22 cellular contexts compared by ENCODE assay signal in genomic region chr1:191279266-191279800, GRCh38.
"Had no signal": no experiment of that assay in that cellular context is flagged by ENCODE, and none has a peak within 500 bp of the region (broad histone marks: within the 10 kb centered on the region; RNA-seq: fewer than 3 reads in every experiment).

No MANE protein-coding gene starts in this region.

- H3K27ac ChIP-seq: breast epithelium, SK-N-MC, WERI-Rb-1 had no signal

- H3K27me3 ChIP-seq: breast epithelium had no signal

- H3K36me3 ChIP-seq: breast epithelium, WERI-Rb-1 had no signal

- H3K4me1 ChIP-seq: breast epithelium had no signal

- H3K4me3 ChIP-seq: breast epithelium, SK-N-MC had no signal

- ATAC-seq: activated CD4-positive, alpha-beta T cell treated with anti-CD3 and anti-CD28 coated beads for 36 hours; activated CD8-positive, alpha-beta T cell treated with anti-CD3 and anti-CD28 coated beads for 36 hours; Panc1; Right ventricle myocardium inferior had no signal

- DNase-seq: activated CD4-positive, alpha-beta T cell treated with anti-CD3 and anti-CD28 coated beads for 36 hours; activated CD8-positive, alpha-beta memory T cell treated with anti-CD3 and anti-CD28 coated beads, Interleukin-2, amount 50 U/mL, for 48 hours; activated CD8-positive, alpha-beta T cell treated with anti-CD3 and anti-CD28 coated beads for 36 hours; activated effector memory CD4-positive, alpha-beta T cell treated with Interleukin-2 at 50 U/mL for 16 hours; activated naive CD4-positive, alpha-beta T cell; activated T-cell treated with anti-CD3 and anti-CD28 coated beads, Interleukin-2, amount 50 U/mL, for 1 hour; aorta; NCI-H1092; NCI-H1417; NCI-H1930; NCI-H2171; NCI-H2227 treated with DMSO at 0.1 percent for 48 hours; NCI-H446 treated with DMSO at 0.1 percent for 48 hours; NCI-H524 treated with DMSO at 0.1 percent for 48 hours; NCI-H748 treated with DMSO at 0.1 percent for 48 hours; RPMI8226; T-helper 1 cell; WERI-Rb-1 had no signal
